10 cellular contexts compared by ENCODE assay signal in genomic region chr5:10702911-10703491, GRCh38. TPM values are rescaled to one million over a fixed set of nuclear protein-coding genes. Genes with fewer than 3 reads are reported as not detected.
A peak's percentile ranks its signal among the peaks of the same experiment; 100 is the strongest.
DNase-seq lines count a peak whose midpoint lies in the region; ATAC-seq and TF ChIP-seq lines count a peak whose summit lies in the region.
"Had no signal": no experiment of that assay in that cellular context is flagged by ENCODE, and none has a peak within 500 bp of the region (broad histone marks: within the 10 kb centered on the region; RNA-seq: fewer than 3 reads in every experiment).

No MANE protein-coding gene starts in this region.

- no peak overlapping the region for H3K4me3 ChIP-seq in SK-N-SH (ENCODE audit: low read depth in 2 of 2, low read length in 1 of 2)
- H3K4me3 ChIP-seq in fibroblast of pulmonary artery (replicated peaks; ENCODE audit: low read depth, low read length): no peak overlapping the region

- no peaks in the 10 kb centered on the region for H3K9me3 ChIP-seq in SK-N-SH

- H3K9ac ChIP-seq in SK-N-SH: no peak overlapping the region

- 85% methylated on average over 7 of the region's 7 CpGs for WGBS in SK-N-SH (ENCODE audit: low lambda C conversion rate)

- POLR2A ChIA-PET in SK-N-SH (lab: Yijun Ruan, JAX): no interaction called here

- TF ChIP-seq EP300 in SK-N-SH (IDR thresholded peaks at IDR 0.05; ENCODE audit: borderline replicate concordance in 1 of 2, low read depth in 1 of 2, low read length in 1 of 2): no peak

- DNase-seq in EL: peak; percentile 73
- DNase-seq in SK-N-SH: no peak
- peak; percentile 44 for DNase-seq in fibroblast of pulmonary artery (ENCODE audit: low read depth)
- no peak for DNase-seq in osteocyte (ENCODE audit: extremely low spot score, unreplicated experiment)
- DNase-seq in NCI-H1436 treated with DMSO at 0.1 percent for 48 hours (lab: John Stamatoyannopoulos, UW): no peak
- DNase-seq in foreskin melanocyte: no peak
- no peak for DNase-seq in cerebellar nuclear complex (lab: John Stamatoyannopoulos, UW)
- DNase-seq: activated CD4-positive, alpha-beta T cell treated with anti-CD3 and anti-CD28 coated beads, Interleukin-2, amount 50 U/mL, for 1 hour had no signal

- H3K4me3 Mint-ChIP-seq in osteocyte (ENCODE audit: unreplicated experiment): no peak overlapping the region
- H3K4me3 Mint-ChIP-seq: activated naive CD4-positive, alpha-beta T cell treated with anti-CD3 and anti-CD28 coated beads, Interleukin-2, amount 50 U/mL, for 24 hours had no signal

- peaks cover 16% of the 10 kb centered on the region for H4K20me1 ChIP-seq in SK-N-SH (ENCODE audit: insufficient read depth)

- H3K4me2 ChIP-seq in SK-N-SH: 0 out of 2 replicates have a peak overlapping the region, but pooled peaks have one; percentile 34

- H3K27me3 ChIP-seq in SK-N-SH (ENCODE audit: insufficient read depth): no peaks in the 10 kb centered on the region

- H3K4me1 ChIP-seq in SK-N-SH (ENCODE audit: control insufficient read depth in 1 of 2, insufficient read depth in 2 of 2, low read depth in 1 of 2, low read length in 1 of 2): peaks cover 16 to 34% of the 10 kb centered on the region in 2 experiments; a peak in 3 of 4 replicates

- H3K27me3 Mint-ChIP-seq in osteocyte (ENCODE audit: unreplicated experiment): no peaks in the 10 kb centered on the region
- H3K27me3 Mint-ChIP-seq: activated naive CD4-positive, alpha-beta T cell treated with anti-CD3 and anti-CD28 coated beads, Interleukin-2, amount 50 U/mL, for 24 hours had no signal

- TF ChIP-seq CTCF in SK-N-SH (IDR thresholded peaks at IDR 0.05) (no peak), fibroblast of pulmonary artery (IDR thresholded peaks at IDR 0.05; ENCODE audit: low read length, missing control alignments) (no peak), osteocyte (IDR thresholded peaks at IDR 0.05) (no peak)

- peaks cover 23% of the 10 kb centered on the region for H3F3A ChIP-seq in SK-N-SH (replicated peaks; ENCODE audit: insufficient read depth)

- CTCF ChIA-PET in SK-N-SH (lab: Yijun Ruan, JAX): interaction anchor here (0.9 to 3.7 kb wide), 6 partner anchors 8 to 156 kb away, joined by 3 to 25 read pairs (median 8); no protein-coding TSS in a partner anchor

- H3K27ac Mint-ChIP-seq in osteocyte (ENCODE audit: unreplicated experiment): peak overlapping the region; percentile 15
- H3K27ac Mint-ChIP-seq: activated naive CD4-positive, alpha-beta T cell treated with anti-CD3 and anti-CD28 coated beads, Interleukin-2, amount 50 U/mL, for 24 hours had no signal

- H3K9me3 Mint-ChIP-seq in osteocyte (ENCODE audit: unreplicated experiment): no peaks in the 10 kb centered on the region
- H3K9me3 Mint-ChIP-seq: activated naive CD4-positive, alpha-beta T cell treated with anti-CD3 and anti-CD28 coated beads, Interleukin-2, amount 50 U/mL, for 24 hours had no signal

- no peak for ATAC-seq in HG02798 (IDR thresholded peaks at IDR 0.05; ENCODE audit: poor library complexity, unreplicated experiment)

- peaks cover 49% of the 10 kb centered on the region for H3K4me1 Mint-ChIP-seq in osteocyte (ENCODE audit: unreplicated experiment)

- no peaks in the 10 kb centered on the region for H3K9me2 ChIP-seq in SK-N-SH

- peak overlapping the region in 1 of 2 experiments; percentile 57; a peak in 2 of 4 replicates for H3K27ac ChIP-seq in SK-N-SH (ENCODE audit: low read depth in 2 of 2, low read length in 1 of 2)

- peaks cover 0 to 4% of the 10 kb centered on the region in 2 experiments for H3K36me3 ChIP-seq in SK-N-SH (replicated peaks in 1 of 2; ENCODE audit: control insufficient read depth in 1 of 2, insufficient read depth in 2 of 2, low read length in 1 of 2)

- peaks cover 2% of the 10 kb centered on the region for H3K36me3 Mint-ChIP-seq in osteocyte (ENCODE audit: unreplicated experiment)
- H3K36me3 Mint-ChIP-seq: activated naive CD4-positive, alpha-beta T cell treated with anti-CD3 and anti-CD28 coated beads, Interleukin-2, amount 50 U/mL, for 24 hours had no signal

- no peak overlapping the region for H2AFZ ChIP-seq in SK-N-SH (ENCODE audit: low read depth)

- TF ChIP-seq RAD21 in SK-N-SH (IDR thresholded peaks at IDR 0.05; ENCODE audit: low read length): no peak

- peaks cover 46% of the 10 kb centered on the region for H3K79me2 ChIP-seq in SK-N-SH (ENCODE audit: insufficient read depth)

TF ChIP-seq in SK-N-SH, 30 proteins besides CTCF, POLR2A, EP300 and RAD21:
- TF ChIP-seq RCOR1 (IDR thresholded peaks at IDR 0.05; ENCODE audit: low read length): no peak
- no peak for TF ChIP-seq SMC3 (IDR thresholded peaks at IDR 0.05; ENCODE audit: low read depth, low read length)
- no peak for TF ChIP-seq USF1 (IDR thresholded peaks at IDR 0.05; ENCODE audit: borderline replicate concordance, low read depth)
- TF ChIP-seq FOXJ3 (CRISPR knock-in tag; IDR thresholded peaks at IDR 0.05): no peak
- no peak for TF ChIP-seq ZBTB33 (IDR thresholded peaks at IDR 0.05; ENCODE audit: borderline replicate concordance, low read depth)
- TF ChIP-seq ELF1 (IDR thresholded peaks at IDR 0.05): no peak
- no peak for TF ChIP-seq GABPA (IDR thresholded peaks at IDR 0.05; ENCODE audit: low read depth)
- no peak for TF ChIP-seq FOSL2 (IDR thresholded peaks at IDR 0.05; ENCODE audit: borderline replicate concordance, low read depth)
- TF ChIP-seq TAF1 (IDR thresholded peaks at IDR 0.05; ENCODE audit: borderline replicate concordance, low read depth, low read length): no peak
- no peak for TF ChIP-seq IRF3 (IDR thresholded peaks at IDR 0.05; ENCODE audit: low read depth, low read length)
- no peak for TF ChIP-seq RXRA (IDR thresholded peaks at IDR 0.05; ENCODE audit: borderline replicate concordance, low read depth)
- TF ChIP-seq POLR2AphosphoS5 (IDR thresholded peaks at IDR 0.05; ENCODE audit: low read depth, low read length): no peak

RNA-seq across cellular contexts. Expression of gene DAP, which starts 58.0 kb away (rescaled TPM):
- polyA plus RNA-seq in SK-N-SH (2012; rRNA removed): 60.3 and 78.2 TPM in 2 replicates
- polyA plus RNA-seq in SK-N-SH (2012; cell fraction: cytosol; rRNA removed): 94.3 and 110 TPM in 2 replicates
- 49.0 and 49.4 TPM in 2 replicates for polyA plus RNA-seq in SK-N-SH (2012; cell fraction: nucleus; rRNA removed)
- total RNA-seq in osteocyte: 168 and 173 TPM in 2 replicates

Comparison
In these comparisons a context has a peak if more than half of its experiments do, and no peak if none do; other contexts are left out.
1. DNase-seq: peak in EL (single experiment) and fibroblast of pulmonary artery (single experiment); none in SK-N-SH (single experiment), osteocyte (single experiment), NCI-H1436 treated with DMSO at 0.1 percent for 48 hours (single experiment), foreskin melanocyte (single experiment) and cerebellar nuclear complex (0 of 2).